16 cellular contexts compared by ENCODE assay signal in the genomic region with DNA sequence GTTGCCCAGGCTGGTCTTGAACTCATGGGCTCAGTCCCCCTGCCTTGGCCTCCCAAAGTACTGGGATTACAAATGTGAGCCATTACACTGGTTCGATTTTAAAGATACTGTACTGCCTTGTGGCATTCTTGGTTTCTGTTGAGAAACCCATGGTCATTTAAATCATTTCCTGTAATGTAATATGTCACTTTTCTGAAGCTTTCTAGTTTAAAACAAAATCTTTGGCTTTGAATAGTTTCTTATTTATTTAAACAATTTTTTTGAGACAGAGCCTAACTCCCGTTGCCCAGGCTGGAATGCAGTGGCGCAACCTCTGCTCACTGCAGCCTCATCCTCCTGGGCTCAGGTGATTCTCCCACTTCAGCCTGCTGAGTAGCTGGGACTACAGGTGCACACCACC. TPM values are rescaled to one million over a fixed set of nuclear protein-coding genes. Genes with fewer than 3 reads are reported as not detected.
DNase-seq lines count a peak whose midpoint lies in the region; ATAC-seq and TF ChIP-seq lines count a peak whose summit lies in the region.
"Had no signal": no experiment of that assay in that cellular context is flagged by ENCODE, and none has a peak within 500 bp of the region (broad histone marks: within the 10 kb centered on the region; RNA-seq: fewer than 3 reads in every experiment).

No MANE protein-coding gene starts in this region.

- peaks cover 52% of the 10 kb centered on the region for H3K36me3 Mint-ChIP-seq in activated naive CD4-positive, alpha-beta T cell treated with anti-CD3 and anti-CD28 coated beads for 36 hours (ENCODE audit: low read depth)
- H3K36me3 Mint-ChIP-seq in CD4-positive, alpha-beta memory T cell: peaks cover 55 to 57% of the 10 kb centered on the region in 2 donors

- H3K27me3 Mint-ChIP-seq in activated naive CD4-positive, alpha-beta T cell treated with anti-CD3 and anti-CD28 coated beads for 36 hours (ENCODE audit: low read depth): no peaks in the 10 kb centered on the region
- no peaks in the 10 kb centered on the region for H3K27me3 Mint-ChIP-seq in CD4-positive, alpha-beta memory T cell

- no peak overlapping the region for H3K4me3 Mint-ChIP-seq in activated naive CD4-positive, alpha-beta T cell treated with anti-CD3 and anti-CD28 coated beads for 36 hours
- H3K4me3 Mint-ChIP-seq in CD4-positive, alpha-beta memory T cell: no peak overlapping the region

- POLR2A ChIA-PET in IMR-90 (lab: Charles Lee; ENCODE audit: unreplicated experiment): interaction anchor here (0.7 kb wide), 1 partner anchor 142 kb away, joined by 3 read pairs; no protein-coding TSS in a partner anchor
- POLR2A ChIA-PET in CD4-positive, alpha-beta memory T cell (lab: Charles Lee; ENCODE audit: partially characterized antibody): interaction anchor here (0.7 to 1.5 kb wide), 2 partner anchors 9 to 72 kb away, joined by 3 to 5 read pairs; a partner anchor contains a TSS

- H2BK15ac ChIP-seq in IMR-90 (ENCODE audit: low read depth, low read length): no peak overlapping the region; the same call in 2 of the 3 replicates

- intact Hi-C loops in IMR-90 (cut with micrococcal nuclease): no loop called here
- intact Hi-C loops in activated naive CD4-positive, alpha-beta T cell treated with anti-CD3 and anti-CD28 coated beads for 36 hours (cut with micrococcal nuclease): no loop called here
- intact Hi-C loops in CD4-positive, alpha-beta memory T cell (cut with micrococcal nuclease): no loop called here

- TF ChIP-seq CTCF in AG10803 (conservative IDR thresholded peaks at IDR 0.05; ENCODE audit: low read length) (no peak), IMR-90 (conservative IDR thresholded peaks at IDR 0.05; ENCODE audit: low read depth, low read length) (no peak), GM13976 (IDR thresholded peaks at IDR 0.05; ENCODE audit: borderline replicate concordance, control extremely low read depth, extremely low read depth, insufficient read depth, missing control alignments) (no peak)

- TF ChIP-seq RAD21 in IMR-90 (IDR thresholded peaks at IDR 0.05; ENCODE audit: low read length): no peak

- H3K14ac ChIP-seq in IMR-90 (replicated peaks; ENCODE audit: low read depth, low read length): no peak overlapping the region

- peaks cover 41% of the 10 kb centered on the region for H4K20me1 ChIP-seq in IMR-90 (ENCODE audit: insufficient read depth, low read length)

- no TSS peak for BruUV-seq in IMR-90 (replicated peaks; lab: Mats Ljungman, UMichigan)

- ATAC-seq in IMR-90 (ENCODE audit: low read depth) (peak; percentile 66), GM18873 (IDR thresholded peaks at IDR 0.05; ENCODE audit: low FRiP score, unreplicated experiment) (no peak)
- ATAC-seq: Right ventricle myocardium inferior had no signal

- no peak overlapping the region for H3K18ac ChIP-seq in IMR-90 (ENCODE audit: low read depth, low read length)

- peaks cover 5% of the 10 kb centered on the region for H3K4me1 ChIP-seq in IMR-90 (ENCODE audit: control insufficient read depth, insufficient read depth, low read length)
- peaks cover 12% of the 10 kb centered on the region for H3K4me1 ChIP-seq in CD4-positive, alpha-beta memory T cell (ENCODE audit: insufficient read depth, low read length)

- H3K4ac ChIP-seq in IMR-90 (ENCODE audit: low read depth, low read length): peak overlapping the region; percentile 19; the same call in 1 of the 2 replicates

- no peak for TF ChIP-seq POLR2A in IMR-90 (IDR thresholded peaks at IDR 0.05; ENCODE audit: low read depth, low read length)

- no peak overlapping the region for H2AFZ ChIP-seq in IMR-90 (replicated peaks; ENCODE audit: low read length, poor library complexity)

- H2BK5ac ChIP-seq in IMR-90 (ENCODE audit: low read depth, low read length, poor library complexity, severe bottlenecking): peak overlapping the region; percentile 34

- peaks cover 31% of the 10 kb centered on the region for H3K9me3 Mint-ChIP-seq in activated naive CD4-positive, alpha-beta T cell treated with anti-CD3 and anti-CD28 coated beads for 36 hours
- peaks cover 0 to 52% (median 33%) of the 10 kb centered on the region in 8 donors for H3K9me3 Mint-ChIP-seq in CD4-positive, alpha-beta memory T cell

- no peak overlapping the region for H2AK5ac ChIP-seq in IMR-90 (ENCODE audit: low read depth, low read length)

- H3K27ac ChIP-seq in IMR-90 (ENCODE audit: insufficient read depth, low read length): peak overlapping the region; percentile 64; the same call in 1 of the 2 replicates
- no peak overlapping the region for H3K27ac ChIP-seq in CD4-positive, alpha-beta memory T cell (ENCODE audit: low read depth, low read length)
- H3K27ac ChIP-seq: KMS-11 had no signal

- no peaks in the 10 kb centered on the region for H3K27me3 ChIP-seq in IMR-90 (ENCODE audit: control insufficient read depth, insufficient read depth, low read length)
- H3K27me3 ChIP-seq in CD4-positive, alpha-beta memory T cell (ENCODE audit: insufficient read depth, low read length): no peaks in the 10 kb centered on the region

- H4K91ac ChIP-seq in IMR-90 (ENCODE audit: insufficient read depth, low read depth, low read length): no peak overlapping the region

- H2BK20ac ChIP-seq in IMR-90 (ENCODE audit: low read depth, low read length): no peak overlapping the region

- peaks cover 9% of the 10 kb centered on the region for H3K9me3 ChIP-seq in IMR-90 (ENCODE audit: control insufficient read depth, insufficient read depth, low read length)
- no peaks in the 10 kb centered on the region for H3K9me3 ChIP-seq in CD4-positive, alpha-beta memory T cell (ENCODE audit: control insufficient read depth in 1 of 2, low read length in 2 of 2)

- no peaks in the 10 kb centered on the region; the same call in none of the 2 replicates for H3K9me1 ChIP-seq in IMR-90 (ENCODE audit: insufficient read depth, low read length)

- no peak overlapping the region for H3K23ac ChIP-seq in IMR-90 (ENCODE audit: low read depth, low read length)

- peak overlapping the region; percentile 26; the same call in 1 of the 2 replicates for H3K4me2 ChIP-seq in IMR-90 (ENCODE audit: low read depth, low read length)
- H3K4me2 ChIP-seq: KMS-11 had no signal

- H3K4me1 Mint-ChIP-seq in activated naive CD4-positive, alpha-beta T cell treated with anti-CD3 and anti-CD28 coated beads for 36 hours (ENCODE audit: low read depth): peaks cover 49% of the 10 kb centered on the region
- peaks cover 18 to 44% (median 33%) of the 10 kb centered on the region in 4 donors for H3K4me1 Mint-ChIP-seq in CD4-positive, alpha-beta memory T cell

- no peaks in the 10 kb centered on the region; the same call in 1 of the 2 replicates for H3K36me3 ChIP-seq in IMR-90 (ENCODE audit: control insufficient read depth, insufficient read depth, low read length)
- H3K36me3 ChIP-seq in CD4-positive, alpha-beta memory T cell (ENCODE audit: insufficient read depth, low read length): no peaks in the 10 kb centered on the region

- H3K4me3 ChIP-seq in AG10803 (ENCODE audit: low read length) (no peak overlapping the region), IMR-90 (ENCODE audit: insufficient read depth, low read depth, low read length) (no peak overlapping the region)
- H3K4me3 ChIP-seq in CD4-positive, alpha-beta memory T cell (ENCODE audit: low read length in 2 of 2): no peak overlapping the region

- H2AK9ac ChIP-seq in IMR-90 (replicated peaks; ENCODE audit: low read depth, low read length, poor library complexity): no peak overlapping the region

- CTCF ChIA-PET in IMR-90 (lab: Yijun Ruan, JAX): no interaction called here
- CTCF ChIA-PET in activated naive CD4-positive, alpha-beta T cell treated with anti-CD3 and anti-CD28 coated beads for 36 hours (lab: Charles Lee): interaction anchor here (0.8 kb wide), 1 partner anchor 143 kb away, joined by 3 read pairs; no protein-coding TSS in a partner anchor
- CTCF ChIA-PET in CD4-positive, alpha-beta memory T cell (lab: Charles Lee; ENCODE audit: partially characterized antibody): no interaction called here

- no peak overlapping the region for H2BK120ac ChIP-seq in IMR-90 (ENCODE audit: low read depth, low read length)

- no peak overlapping the region for H3K9ac ChIP-seq in IMR-90 (ENCODE audit: low read depth, low read length)
- H3K9ac ChIP-seq: KMS-11 had no signal

- H4K5ac ChIP-seq in IMR-90 (ENCODE audit: low read depth, low read length): no peak overlapping the region

- DNase-seq in AG10803 (ENCODE audit: low read depth): peak; percentile 1
- DNase-seq in IMR-90: peak; percentile 43
- DNase-seq in amniotic epithelial cell (ENCODE audit: low read depth): peak; percentile 6
- peak; percentile 26 for DNase-seq in hepatic stellate cell (ENCODE audit: low spot score)
- no peak for DNase-seq in activated naive CD4-positive, alpha-beta T cell treated with anti-CD3 and anti-CD28 coated beads for 36 hours
- no peak for DNase-seq in GM13976 (ENCODE audit: low spot score)
- no peak for DNase-seq in CD4-positive, alpha-beta memory T cell
- DNase-seq: C1 segment of cervical spinal cord, NCI-H1105 treated with DMSO at 0.1 percent for 48 hours, NCI-H1694, NCI-H2081 treated with DMSO at 0.1 percent for 48 hours, NCI-H510A, NCI-H748 treated with DMSO at 0.1 percent for 48 hours had no signal

- peaks cover 7 to 40% of the 10 kb centered on the region in 2 experiments; a peak in 3 of 4 replicates for H3K79me1 ChIP-seq in IMR-90 (ENCODE audit: low read depth in 1 of 2, low read length in 2 of 2)

- WGBS in IMR-90 (ENCODE audit: extremely low coverage in 2 of 2, insufficient read length in 1 of 2), 2 experiments: no CpG with 5 or more reads among the region's 3 CpGs

- dilution Hi-C loops in IMR-90 (cut with HindIII; ENCODE audit: low sequenced_read_pairs, unreplicated experiment): no loop called here

- H3K27ac Mint-ChIP-seq in activated naive CD4-positive, alpha-beta T cell treated with anti-CD3 and anti-CD28 coated beads for 36 hours: no peak overlapping the region
- H3K27ac Mint-ChIP-seq in CD4-positive, alpha-beta memory T cell: no peak overlapping the region

- no peak overlapping the region for H3K56ac ChIP-seq in IMR-90 (ENCODE audit: extremely low read depth, insufficient read depth, low read length)

- peak overlapping the region in 1 of 2 experiments; percentile 55; a peak in 1 of 4 replicates for H4K8ac ChIP-seq in IMR-90 (ENCODE audit: low read depth in 2 of 2, low read length in 2 of 2)

- in situ Hi-C loops in IMR-90 (cut with MboI; ENCODE audit: low sequenced_read_pairs): no loop called here
- in situ Hi-C loops in GM13976 (cut with MboI; ENCODE audit: low sequenced_read_pairs, unreplicated experiment): no loop called here

RNA-seq across cellular contexts. Expression of a gene that starts 8.9 kb away (rescaled TPM):
- 32.2 and 56.5 TPM in 2 replicates for total RNA-seq in IMR-90 (2012; rRNA removed)
- 17.0 and 25.8 TPM in 2 replicates for polyA plus RNA-seq in IMR-90 (2012; rRNA removed)
- polyA plus RNA-seq in IMR-90 (2012; cell fraction: cytosol; rRNA removed): 4.5 and 7.7 TPM in 2 replicates
- polyA plus RNA-seq in IMR-90 (2012; cell fraction: nucleus; rRNA removed; ENCODE audit: low replicate concordance): 5.6 and 47.4 TPM in 2 replicates
- 10 to 100 TPM; 34.7 to 35.8 TPM for total RNA-seq in activated naive CD4-positive, alpha-beta T cell treated with anti-CD3 and anti-CD28 coated beads for 36 hours
- 10 to 100 TPM; 51.9 to 66.2 TPM for total RNA-seq in CD4-positive, alpha-beta memory T cell
- 10 to 100 TPM; 36.8 to 38.5 TPM for polyA plus RNA-seq in CD4-positive, alpha-beta memory T cell

RNA-seq across cellular contexts. Expression of a gene that starts 37.1 kb away (rescaled TPM):
- total RNA-seq in IMR-90 (2012; rRNA removed): 2.0 and 2.2 TPM in 2 replicates
- polyA plus RNA-seq in IMR-90 (2012; rRNA removed): 0.65 and 0.67 TPM in 2 replicates
- 0.12 and 0.47 TPM in 2 replicates for polyA plus RNA-seq in IMR-90 (2012; cell fraction: cytosol; rRNA removed)
- 0.72 and 1.5 TPM in 2 replicates for polyA plus RNA-seq in IMR-90 (2012; cell fraction: nucleus; rRNA removed; ENCODE audit: low replicate concordance)
- under 1 TPM; 0.17 to 0.30 TPM for total RNA-seq in activated naive CD4-positive, alpha-beta T cell treated with anti-CD3 and anti-CD28 coated beads for 36 hours
- 1 to 10 TPM; 1.3 to 2.2 TPM for total RNA-seq in CD4-positive, alpha-beta memory T cell
- 1 to 10 TPM in 1 of 2 donors, under 1 TPM in 1; 0.79 to 1.2 TPM for polyA plus RNA-seq in CD4-positive, alpha-beta memory T cell

RNA-seq across cellular contexts. Expression of a gene that starts 37.1 kb away (rescaled TPM):
- total RNA-seq in IMR-90 (2012; rRNA removed): 53.0 and 63.8 TPM in 2 replicates
- 34.9 and 37.8 TPM in 2 replicates for polyA plus RNA-seq in IMR-90 (2012; rRNA removed)
- 15.2 and 19.7 TPM in 2 replicates for polyA plus RNA-seq in IMR-90 (2012; cell fraction: cytosol; rRNA removed)
- polyA plus RNA-seq in IMR-90 (2012; cell fraction: nucleus; rRNA removed; ENCODE audit: low replicate concordance): 6.3 and 28.2 TPM in 2 replicates
- total RNA-seq in activated naive CD4-positive, alpha-beta T cell treated with anti-CD3 and anti-CD28 coated beads for 36 hours: 10 to 100 TPM; 44.9 to 45.1 TPM
- 10 to 100 TPM; 28.9 to 32.8 TPM for total RNA-seq in CD4-positive, alpha-beta memory T cell
- 10 to 100 TPM; 65.9 to 99.5 TPM for polyA plus RNA-seq in CD4-positive, alpha-beta memory T cell

Comparison
In these comparisons a context has a peak if more than half of its experiments do, and no peak if none do; other contexts are left out.
1. DNase-seq: peak in AG10803 (single experiment), IMR-90 (single experiment), amniotic epithelial cell (single experiment) and hepatic stellate cell (single experiment); none in activated naive CD4-positive, alpha-beta T cell treated with anti-CD3 and anti-CD28 coated beads for 36 hours (single experiment), GM13976 (single experiment) and CD4-positive, alpha-beta memory T cell (0 of 5).